ENCODE assay signal across 13 cellular contexts in the genomic region with DNA sequence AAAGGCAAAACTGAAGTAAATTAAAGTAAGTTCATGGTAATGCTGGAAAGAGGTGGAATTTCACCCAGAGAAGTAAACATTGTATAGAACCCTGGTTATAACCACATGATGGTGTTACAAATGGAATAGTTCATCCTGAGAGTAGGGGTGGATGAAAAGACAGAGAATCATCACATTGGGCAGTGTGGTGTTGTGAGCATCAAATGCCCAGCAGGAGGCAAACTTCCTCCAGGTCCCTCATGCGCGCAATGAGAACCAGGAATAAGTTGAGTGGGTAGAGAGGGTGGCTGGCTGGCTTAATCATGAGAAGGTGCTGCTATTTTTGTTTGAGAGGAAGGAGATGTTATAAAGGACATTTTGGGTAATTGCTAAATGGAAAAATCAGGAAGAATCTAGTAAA.
DNase-seq lines count a peak whose midpoint lies in the region; ATAC-seq and TF ChIP-seq lines count a peak whose summit lies in the region.
"Had no signal": no experiment of that assay in that cellular context is flagged by ENCODE, and none has a peak within 500 bp of the region (broad histone marks: within the 10 kb centered on the region; RNA-seq: fewer than 3 reads in every experiment).

No MANE protein-coding gene starts in this region.

- H3K27me3 ChIP-seq in breast epithelium (no peaks in the 10 kb centered on the region), OCI-LY1 (ENCODE audit: insufficient read depth, low read length) (no peaks in the 10 kb centered on the region), transverse colon (no peaks in the 10 kb centered on the region)
- H3K27me3 ChIP-seq: adrenal gland, neutrophil had no signal

- no peak for TF ChIP-seq POLR2A in breast epithelium (IDR thresholded peaks at IDR 0.05)
- no peak for TF ChIP-seq POLR2A in transverse colon (IDR thresholded peaks at IDR 0.05)

- H3K27ac ChIP-seq in breast epithelium, result no peak overlapping the region
- H3K27ac ChIP-seq in OCI-LY1 (ENCODE audit: low read depth, low read length, poor library complexity, severe bottlenecking), result no peak overlapping the region
- no peak overlapping the region for H3K27ac ChIP-seq in transverse colon
- H3K27ac ChIP-seq: adrenal gland, neutrophil had no signal

- WGBS in transverse colon (ENCODE audit: low coverage in 1 of 2), 2 donors, result 90 to 100% methylated on average over 2 of the region's 2 CpGs

- no peak overlapping the region for H3K9ac ChIP-seq in OCI-LY1 (ENCODE audit: low read length)

- H3F3A ChIP-seq in OCI-LY1 (ENCODE audit: insufficient read depth, low read length), result no peaks in the 10 kb centered on the region

- intact Hi-C loops in MCF 10A (cut with micrococcal nuclease) (no loop called here), breast epithelium (cut with DNase I; ENCODE audit: low total_unique reads) (no loop called here), transverse colon (cut with DNase I; ENCODE audit: low total_unique reads) (no loop called here)

- no peaks in the 10 kb centered on the region for H3K4me1 ChIP-seq in breast epithelium
- peaks cover 14% of the 10 kb centered on the region for H3K4me1 ChIP-seq in OCI-LY1 (ENCODE audit: insufficient read depth, low read length, severe bottlenecking)
- H3K4me1 ChIP-seq in transverse colon, result no peaks in the 10 kb centered on the region
- H3K4me1 ChIP-seq: adrenal gland had no signal

- H3K36me3 ChIP-seq in breast epithelium (no peaks in the 10 kb centered on the region), OCI-LY1 (ENCODE audit: insufficient read depth, low read length) (no peaks in the 10 kb centered on the region), transverse colon (no peaks in the 10 kb centered on the region)
- H3K36me3 ChIP-seq: adrenal gland, neutrophil had no signal

- BruUV-seq in MCF 10A (replicated peaks; lab: Mats Ljungman, UMichigan), result no TSS peak

- no peaks in the 10 kb centered on the region for H3K9me3 ChIP-seq in breast epithelium
- no peaks in the 10 kb centered on the region for H3K9me3 ChIP-seq in OCI-LY1 (ENCODE audit: low read length)
- H3K9me3 ChIP-seq in transverse colon, result no peaks in the 10 kb centered on the region
- H3K9me3 ChIP-seq: adrenal gland, neutrophil had no signal

- no peaks in the 10 kb centered on the region for H3K9me3 Mint-ChIP-seq in MCF 10A (ENCODE audit: unreplicated experiment)

- H3K4me3 ChIP-seq in breast epithelium (no peak overlapping the region), OCI-LY1 (ENCODE audit: low read depth, low read length, poor library complexity, severe bottlenecking) (no peak overlapping the region), fibroblast of villous mesenchyme (ENCODE audit: low read depth, low read length) (no peak overlapping the region), transverse colon (no peak overlapping the region)
- H3K4me3 ChIP-seq: adrenal gland had no signal

- peaks cover 14% of the 10 kb centered on the region for H3K4me1 Mint-ChIP-seq in MCF 10A (ENCODE audit: insufficient read depth, unreplicated experiment)

- H3K4me2 ChIP-seq in OCI-LY1 (ENCODE audit: low read length), result no peak overlapping the region

- no peak for TF ChIP-seq EP300 in transverse colon (IDR thresholded peaks at IDR 0.05; ENCODE audit: low read depth)

- H2AFZ ChIP-seq in OCI-LY1 (ENCODE audit: low read length), result no peak overlapping the region

- no peak for TF ChIP-seq CTCF in MCF 10A (IDR thresholded peaks at IDR 0.05; ENCODE audit: unreplicated experiment)
- TF ChIP-seq CTCF in breast epithelium (IDR thresholded peaks at IDR 0.05), result no peak
- TF ChIP-seq CTCF in OCI-LY1 (IDR thresholded peaks at IDR 0.05; ENCODE audit: low read length), result peak; percentile 79
- peak; percentile 42 for TF ChIP-seq CTCF in fibroblast of villous mesenchyme (IDR thresholded peaks at IDR 0.05; ENCODE audit: insufficient read depth, low read depth, low read length)
- TF ChIP-seq CTCF in transverse colon (IDR thresholded peaks at IDR 0.05), result peak in 3 of 5 experiments; percentile 5 to 18 (median 13)

- POLR2A ChIA-PET in MCF 10A (lab: Yijun Ruan, JAX), result interaction anchor here (0.7 to 1.1 kb wide), 2 partner anchors 138 to 152 kb away, joined by 3 read pairs; no protein-coding TSS in a partner anchor

- no peaks in the 10 kb centered on the region for H3K9me2 ChIP-seq in OCI-LY1 (ENCODE audit: low read depth, low read length)

- no peaks in the 10 kb centered on the region for H4K20me1 ChIP-seq in OCI-LY1 (ENCODE audit: insufficient read depth, low read length)

- no peaks in the 10 kb centered on the region for H3K27me3 Mint-ChIP-seq in MCF 10A (ENCODE audit: insufficient read depth, unreplicated experiment)
- H3K27me3 Mint-ChIP-seq: activated CD8-positive, alpha-beta memory T cell treated with anti-CD3 and anti-CD28 coated beads, Interleukin-2, amount 10 ng/mL, durations not matched to agents 7 days and 5 days had no signal

- H3K79me2 ChIP-seq in OCI-LY1 (ENCODE audit: insufficient read depth, low read length), result no peaks in the 10 kb centered on the region

- H3K36me3 Mint-ChIP-seq in MCF 10A (ENCODE audit: insufficient read depth, unreplicated experiment), result no peaks in the 10 kb centered on the region

- H3K4me3 Mint-ChIP-seq in MCF 10A (ENCODE audit: unreplicated experiment), result no peak overlapping the region
- H3K4me3 Mint-ChIP-seq: activated CD8-positive, alpha-beta memory T cell treated with anti-CD3 and anti-CD28 coated beads, Interleukin-2, amount 10 ng/mL, durations not matched to agents 7 days and 5 days had no signal

- H3K27ac Mint-ChIP-seq in MCF 10A (ENCODE audit: low read depth, unreplicated experiment), result no peak overlapping the region
- H3K27ac Mint-ChIP-seq: activated CD8-positive, alpha-beta memory T cell treated with anti-CD3 and anti-CD28 coated beads, Interleukin-2, amount 10 ng/mL, durations not matched to agents 7 days and 5 days had no signal

- CTCF ChIA-PET in MCF 10A (lab: Yijun Ruan, JAX), result interaction anchor here (0.6 to 1.3 kb wide), 5 partner anchors 11 to 245 kb away, joined by 3 to 4 read pairs (median 3); no protein-coding TSS in a partner anchor

- in situ Hi-C loops in transverse colon (cut with MboI; ENCODE audit: low pct_ligation_motif_present in 1 of 4, low pct_unique_long_range_greater_than_20kb in 1 of 4, low sequenced_read_pairs in 3 of 4), result no loop called here

- ATAC-seq in GM18873 (IDR thresholded peaks at IDR 0.05; ENCODE audit: low FRiP score, unreplicated experiment) (no peak), GM21360 (IDR thresholded peaks at IDR 0.05; ENCODE audit: unreplicated experiment) (no peak), GM21515 (IDR thresholded peaks at IDR 0.05; ENCODE audit: unreplicated experiment) (no peak)
- ATAC-seq: activated CD8-positive, alpha-beta memory T cell treated with anti-CD3 and anti-CD28 coated beads, Interleukin-2, amount 10 ng/mL, durations not matched to agents 7 days and 5 days had no signal

- peak; percentile 13 for DNase-seq in MCF 10A (ENCODE audit: unreplicated experiment)
- DNase-seq in breast epithelium (ENCODE audit: low spot score in 2 of 2), result no peak
- DNase-seq in fibroblast of villous mesenchyme (ENCODE audit: low read depth), result no peak
- DNase-seq in transverse colon, result no peak
- DNase-seq: activated CD8-positive, alpha-beta memory T cell treated with anti-CD3 and anti-CD28 coated beads, Interleukin-2, amount 10 ng/mL, durations not matched to agents 7 days and 5 days; adrenal gland; NCI-H1694; stimulated activated CD4-positive, alpha-beta T cell treated with anti-CD3 and anti-CD28 coated beads, Interleukin-4, amount 100 ng/mL, for 1 hour had no signal

Comparison
In these comparisons a context has a peak if more than half of its experiments do, and no peak if none do; other contexts are left out.
1. CTCF ChIP-seq: peak in OCI-LY1 (single experiment), fibroblast of villous mesenchyme (single experiment) and transverse colon (3 of 5); none in MCF 10A (single experiment) and breast epithelium (0 of 3).